8 cellular contexts compared by ENCODE assay signal in the genomic region with DNA sequence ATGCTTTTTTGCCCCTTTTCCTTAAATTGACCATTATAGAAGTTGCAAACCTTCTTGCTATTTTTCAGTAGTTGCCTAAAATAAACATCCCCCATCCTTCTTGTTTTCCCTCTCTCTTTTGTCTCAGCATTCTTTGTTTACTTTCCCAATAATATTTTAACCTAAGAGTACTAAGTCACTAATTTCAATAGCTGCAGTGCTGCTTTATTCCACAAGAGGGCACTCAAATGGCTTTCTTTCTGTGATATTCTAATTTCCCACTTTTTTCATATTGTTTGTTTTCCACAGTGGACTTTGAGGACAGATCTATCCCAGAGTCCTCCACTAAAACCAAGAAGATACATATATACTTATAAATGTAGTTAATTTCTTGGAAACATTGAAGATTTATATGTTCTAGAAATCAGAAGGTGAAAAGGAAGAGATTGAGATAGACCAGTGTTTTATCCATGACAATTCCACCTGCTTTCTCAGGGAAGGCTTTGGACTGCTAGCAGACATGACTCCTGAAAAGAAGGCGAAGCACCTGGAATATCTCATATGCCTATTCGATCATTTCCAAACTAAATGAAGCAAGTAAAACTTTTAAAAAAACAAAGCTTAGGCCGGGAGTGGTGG.
DNase-seq lines count a peak whose midpoint lies in the region; ATAC-seq, FAIRE-seq and TF ChIP-seq lines count a peak whose summit lies in the region.

No MANE protein-coding gene starts in this region.

- CTCF ChIA-PET in A673 (lab: Charles Lee): no interaction called here
- CTCF ChIA-PET in GM10248 (lab: Yijun Ruan, JAX): interaction anchor here (1.0 to 4.0 kb wide), 11 partner anchors 9 to 1055 kb away, joined by 3 to 19 read pairs (median 4); no protein-coding TSS in a partner anchor

- TF ChIP-seq POLR2A in spleen (IDR thresholded peaks at IDR 0.05): no peak

- FAIRE-seq in RCC 7860 (lab: Jason Lieb, UNC): no peak

- no peaks in the 10 kb centered on the region for H3K4me1 ChIP-seq in A673 (ENCODE audit: insufficient read depth, low read length, poor library complexity, severe bottlenecking)
- no peaks in the 10 kb centered on the region for H3K4me1 ChIP-seq in spleen

- no peaks in the 10 kb centered on the region for H3K27me3 ChIP-seq in A673 (replicated peaks; ENCODE audit: insufficient read depth, low read depth, low read length, poor library complexity)
- no peaks in the 10 kb centered on the region for H3K27me3 ChIP-seq in spleen (replicated peaks in 1 of 7)

- intact Hi-C loops in A673 (cut with micrococcal nuclease; ENCODE audit: unreplicated experiment) (loop anchor here (2.0 to 10.0 kb wide), 2 partner anchors 150 to 1040 kb away; no protein-coding TSS in a partner anchor), spleen (cut with DNase I; ENCODE audit: low total_unique reads) (no loop called here)

- DNase-seq in A673 (ENCODE audit: low spot score): peak; percentile 45
- no peak for DNase-seq in GM10248 (ENCODE audit: extremely low spot score)
- peak; percentile 37 for DNase-seq in RKO (ENCODE audit: low spot score)
- peak; percentile 5 for DNase-seq in fibroblast of the conjunctiva (ENCODE audit: low read depth)
- no peak for DNase-seq in spleen
- DNase-seq in RCC 7860 (ENCODE audit: low spot score): no peak
- no peak for DNase-seq in 8988T

- H3K27ac ChIP-seq in A673 (ENCODE audit: low read depth, low read length, poor library complexity, severe bottlenecking): no peak overlapping the region
- H3K27ac ChIP-seq in spleen: no peak overlapping the region

- no TSS peak for BruUV-seq in A673 (replicated peaks; lab: Mats Ljungman, UMichigan)

- TF ChIP-seq CTCF in A673 (conservative IDR thresholded peaks at IDR 0.05; ENCODE audit: low read depth, low read length): peak; percentile 93
- TF ChIP-seq CTCF in GM10248 (IDR thresholded peaks at IDR 0.05; ENCODE audit: control extremely low read depth, extremely low read depth, low read depth, missing control alignments): peak; percentile 73
- TF ChIP-seq CTCF in spleen (IDR thresholded peaks at IDR 0.05 in 8 of 11, conservative IDR thresholded peaks at IDR 0.05 in 3 of 11): peak; percentile 18 to 78 (median 65)

- WGBS in spleen, 5 donors: 74 to 85% (median 80%) methylated on average over 3 of the region's 3 CpGs

- POLR2A ChIA-PET in A673 (lab: Charles Lee; ENCODE audit: low non-redundant PET): no interaction called here
- POLR2A ChIA-PET in GM10248 (lab: Yijun Ruan, JAX): no interaction called here

- no peak for ATAC-seq in GM19351 (IDR thresholded peaks at IDR 0.05; ENCODE audit: unreplicated experiment)

- H3K9me3 ChIP-seq in A673 (ENCODE audit: low read depth, low read length, poor library complexity, severe bottlenecking): no peaks in the 10 kb centered on the region
- H3K9me3 ChIP-seq in spleen: peaks cover 0 to 28% (median 23%) of the 10 kb centered on the region in 8 donors

- H3K4me3 ChIP-seq in A673 (ENCODE audit: low read depth, low read length, poor library complexity, severe bottlenecking) (no peak overlapping the region), spleen (no peak overlapping the region)

- H3K36me3 ChIP-seq in A673 (ENCODE audit: insufficient read depth, low read length, poor library complexity, severe bottlenecking) (no peaks in the 10 kb centered on the region), spleen (no peaks in the 10 kb centered on the region)

Comparison
In these comparisons a context has a peak if more than half of its experiments do, and no peak if none do; other contexts are left out.
1. DNase-seq: peak in A673 (single experiment), RKO (single experiment) and fibroblast of the conjunctiva (single experiment); none in GM10248 (single experiment), spleen (single experiment), RCC 7860 (single experiment) and 8988T (single experiment).
2. Peak in every context shown above with its lines, with median percentiles within 50 percentile points of each other: CTCF ChIP-seq.